Comparison of ENCODE assay signal across 13 cellular contexts in the genomic region with DNA sequence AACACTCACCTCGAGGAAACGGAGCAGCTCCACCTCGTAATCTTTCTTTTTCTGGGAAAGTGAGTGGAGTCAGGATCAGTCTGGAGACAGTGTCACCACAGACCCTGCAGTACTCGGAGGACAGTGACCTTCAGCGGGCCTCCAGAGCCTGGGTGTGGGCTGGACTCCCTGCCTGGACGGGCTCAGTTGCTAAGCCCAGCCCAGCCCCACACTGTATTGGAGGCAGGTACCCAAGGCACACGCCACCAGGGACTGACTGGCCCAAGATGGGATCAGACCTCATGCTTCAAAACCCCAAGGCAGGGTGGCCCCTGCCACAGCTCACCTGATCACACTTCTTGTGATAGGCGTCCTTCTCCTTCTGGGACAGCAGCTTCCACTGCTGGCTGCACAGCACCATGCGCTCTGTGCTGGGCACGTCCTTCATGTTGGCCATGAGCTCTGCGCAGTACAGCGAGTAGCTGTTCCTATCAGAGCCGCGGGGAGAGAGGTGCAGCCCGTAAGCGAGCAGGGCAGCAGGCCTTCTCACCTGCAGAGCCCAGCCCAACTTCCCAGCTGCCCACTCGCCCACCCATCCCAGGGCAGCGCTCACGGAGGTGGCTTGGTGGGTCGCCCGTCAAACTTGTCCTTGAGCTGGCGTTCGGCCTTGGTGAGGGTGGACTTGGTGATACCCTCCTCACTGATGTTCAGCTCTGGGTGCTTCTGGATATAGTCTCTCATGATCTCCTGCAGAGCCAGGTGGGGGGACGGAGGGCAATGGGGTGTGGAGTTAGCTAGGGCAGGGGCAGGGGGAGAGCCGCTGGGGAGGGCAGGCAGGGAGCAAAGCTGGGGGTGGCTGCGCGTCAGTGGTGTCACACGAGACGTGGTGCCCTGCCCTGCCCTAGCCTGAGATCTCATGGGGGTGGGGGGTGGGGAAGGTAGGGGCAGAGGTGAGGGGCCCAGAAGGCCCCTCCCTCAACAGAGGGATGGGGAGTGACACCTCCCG. TPM values are rescaled to one million over a fixed set of nuclear protein-coding genes. Genes with fewer than 3 reads are reported as not detected.
DNase-seq lines count a peak whose midpoint lies in the region; ATAC-seq and TF ChIP-seq lines count a peak whose summit lies in the region.
"Had no signal": no experiment of that assay in that cellular context is flagged by ENCODE, and none has a peak within 500 bp of the region (broad histone marks: within the 10 kb centered on the region; RNA-seq: fewer than 3 reads in every experiment).

No MANE protein-coding gene starts in this region.

- peak overlapping the region; percentile 21 for H3K27ac Mint-ChIP-seq in activated CD4-positive, alpha-beta memory T cell treated with anti-CD3 and anti-CD28 coated beads, Interleukin-2, amount 10 ng/mL, durations not matched to agents 7 days and 5 days
- H3K27ac Mint-ChIP-seq: nephron had no signal

- H3K27ac ChIP-seq in osteoblast (ENCODE audit: low read depth, low read length): no peak overlapping the region

- H2AFZ ChIP-seq in osteoblast (ENCODE audit: low read length): no peak overlapping the region

- peaks cover 11% of the 10 kb centered on the region for H3K4me1 ChIP-seq in osteoblast (ENCODE audit: insufficient read depth, low read length)

- no peaks in the 10 kb centered on the region for H3K27me3 Mint-ChIP-seq in activated CD4-positive, alpha-beta memory T cell treated with anti-CD3 and anti-CD28 coated beads, Interleukin-2, amount 10 ng/mL, durations not matched to agents 7 days and 5 days

- no peaks in the 10 kb centered on the region for H3K9me3 ChIP-seq in osteoblast (ENCODE audit: low read depth, low read length)

- no peaks in the 10 kb centered on the region for H3K27me3 ChIP-seq in osteoblast (ENCODE audit: insufficient read depth, low read length)

- no peak overlapping the region for H3K4me3 ChIP-seq in osteoblast (ENCODE audit: insufficient read depth, low read length)

- peaks cover 80% of the 10 kb centered on the region for H3K36me3 ChIP-seq in osteoblast (ENCODE audit: insufficient read depth, low read length)

- TF ChIP-seq CTCF in osteoblast (IDR thresholded peaks at IDR 0.05; ENCODE audit: extremely low read depth, low read depth, low read length): no peak

- no peak overlapping the region for H3K4me2 ChIP-seq in osteoblast (ENCODE audit: insufficient read depth, low read length)

- CTCF ChIA-PET in activated CD4-positive, alpha-beta memory T cell treated with anti-CD3 and anti-CD28 coated beads, Interleukin-2, amount 10 ng/mL, durations not matched to agents 7 days and 5 days (lab: Charles Lee): interaction anchor here (0.6 to 4.1 kb wide), 10 partner anchors 8 to 813 kb away, joined by 3 to 65 read pairs (median 12); a partner anchor contains a TSS

- ATAC-seq in GM18907 (IDR thresholded peaks at IDR 0.05; ENCODE audit: unreplicated experiment): no peak

- peaks cover 70% of the 10 kb centered on the region for H3K36me3 Mint-ChIP-seq in activated CD4-positive, alpha-beta memory T cell treated with anti-CD3 and anti-CD28 coated beads, Interleukin-2, amount 10 ng/mL, durations not matched to agents 7 days and 5 days (ENCODE audit: low read depth)

- H4K20me1 ChIP-seq in osteoblast (ENCODE audit: insufficient read depth, low read length): peaks cover 32% of the 10 kb centered on the region

- DNase-seq in DMS53 (lab: John Stamatoyannopoulos, UW): peak; percentile 43
- no peak for DNase-seq in DMS53 treated with DMSO at 0.1 percent for 48 hours (lab: John Stamatoyannopoulos, UW; ENCODE audit: unreplicated experiment)
- DNase-seq in activated CD4-positive, alpha-beta memory T cell treated with anti-CD3 and anti-CD28 coated beads, Interleukin-2, amount 10 ng/mL, durations not matched to agents 7 days and 5 days: no peak
- peak; percentile 80 for DNase-seq in osteoblast (ENCODE audit: insufficient read length, low spot score, missing footprints)
- no peak for DNase-seq in effector CD4-positive, alpha-beta T cell
- DNase-seq: 8988T; erythroblast; NCI-H226; SHP77; stimulated activated CD4-positive, alpha-beta T cell treated with anti-CD3 and anti-CD28 coated beads, Interleukin-15, amount 100 ng/mL, for 24 hours had no signal

- H3K4me1 Mint-ChIP-seq in activated CD4-positive, alpha-beta memory T cell treated with anti-CD3 and anti-CD28 coated beads, Interleukin-2, amount 10 ng/mL, durations not matched to agents 7 days and 5 days: peaks cover 61% of the 10 kb centered on the region

- peaks cover 11% of the 10 kb centered on the region for H3K79me2 ChIP-seq in osteoblast (ENCODE audit: insufficient read depth, low read length)

- H3K9me3 Mint-ChIP-seq in activated CD4-positive, alpha-beta memory T cell treated with anti-CD3 and anti-CD28 coated beads, Interleukin-2, amount 10 ng/mL, durations not matched to agents 7 days and 5 days: no peaks in the 10 kb centered on the region
- H3K9me3 Mint-ChIP-seq: nephron had no signal

- H3K4me3 Mint-ChIP-seq in activated CD4-positive, alpha-beta memory T cell treated with anti-CD3 and anti-CD28 coated beads, Interleukin-2, amount 10 ng/mL, durations not matched to agents 7 days and 5 days: no peak overlapping the region
- H3K4me3 Mint-ChIP-seq: nephron had no signal

- POLR2A ChIA-PET in activated CD4-positive, alpha-beta memory T cell treated with anti-CD3 and anti-CD28 coated beads, Interleukin-2, amount 10 ng/mL, durations not matched to agents 7 days and 5 days (lab: Charles Lee): interaction anchor here (1.0 to 18.0 kb wide), 8 partner anchors 9 to 140 kb away, joined by 3 to 504 read pairs (median 6); a partner anchor contains a TSS

RNA-seq across cellular contexts. Expression of a gene that starts 7.9 kb away (rescaled TPM):
- 100 to 1,000 TPM; 107 to 110 TPM for total RNA-seq in activated CD4-positive, alpha-beta memory T cell treated with anti-CD3 and anti-CD28 coated beads, Interleukin-2, amount 10 ng/mL, durations not matched to agents 7 days and 5 days
- 49.6 and 51.3 TPM in 2 replicates for total RNA-seq in osteoblast

RNA-seq across cellular contexts. Expression of a gene that starts 11.9 kb away (rescaled TPM):
- total RNA-seq in activated CD4-positive, alpha-beta memory T cell treated with anti-CD3 and anti-CD28 coated beads, Interleukin-2, amount 10 ng/mL, durations not matched to agents 7 days and 5 days: 100 to 1,000 TPM; 106 to 107 TPM
- total RNA-seq in osteoblast: 34.5 and 38.4 TPM in 2 replicates

RNA-seq across cellular contexts. Expression of a gene that starts 24.8 kb away (rescaled TPM):
- 10 to 100 TPM; 42.2 to 42.7 TPM for total RNA-seq in activated CD4-positive, alpha-beta memory T cell treated with anti-CD3 and anti-CD28 coated beads, Interleukin-2, amount 10 ng/mL, durations not matched to agents 7 days and 5 days
- 27.1 and 27.9 TPM in 2 replicates for total RNA-seq in osteoblast

RNA-seq across cellular contexts. Expression of a gene that starts 41.1 kb away (rescaled TPM):
- total RNA-seq in activated CD4-positive, alpha-beta memory T cell treated with anti-CD3 and anti-CD28 coated beads, Interleukin-2, amount 10 ng/mL, durations not matched to agents 7 days and 5 days: under 1 TPM in 1 of 2 experiments, not detected in 1; 0.38 TPM
- total RNA-seq in osteoblast: not detected in 2 replicates
- total RNA-seq: subcutaneous adipose tissue had no signal

RNA-seq across cellular contexts. Expression of a gene that starts 56.4 kb away (rescaled TPM):
- total RNA-seq in activated CD4-positive, alpha-beta memory T cell treated with anti-CD3 and anti-CD28 coated beads, Interleukin-2, amount 10 ng/mL, durations not matched to agents 7 days and 5 days: not detected
- total RNA-seq in osteoblast: under 0.01 TPM in 1 of 2 replicates, not detected in the other

Comparison
In these comparisons a context has a peak if more than half of its experiments do, and no peak if none do; other contexts are left out.
1. DNase-seq: peak in DMS53 (single experiment) and osteoblast (single experiment); none in DMS53 treated with DMSO at 0.1 percent for 48 hours (single experiment), activated CD4-positive, alpha-beta memory T cell treated with anti-CD3 and anti-CD28 coated beads, Interleukin-2, amount 10 ng/mL, durations not matched to agents 7 days and 5 days (single experiment) and effector CD4-positive, alpha-beta T cell (single experiment).